9 cellular contexts compared by ENCODE assay signal in genomic region chr15:64896371-64897069, GRCh38. TPM values are rescaled to one million over a fixed set of nuclear protein-coding genes. Genes with fewer than 3 reads are reported as not detected.
DNase-seq lines count a peak whose midpoint lies in the region; ATAC-seq and TF ChIP-seq lines count a peak whose summit lies in the region.
"Had no signal": no experiment of that assay in that cellular context is flagged by ENCODE, and none has a peak within 500 bp of the region (broad histone marks: within the 10 kb centered on the region; RNA-seq: fewer than 3 reads in every experiment).

No MANE protein-coding gene starts in this region.

- no peaks in the 10 kb centered on the region for H3K27me3 ChIP-seq in right lobe of liver
- H3K27me3 ChIP-seq in stomach smooth muscle (ENCODE audit: control insufficient read depth in 1 of 2, insufficient read depth in 2 of 2, low read length in 2 of 2) = no peaks in the 10 kb centered on the region
- no peaks in the 10 kb centered on the region for H3K27me3 ChIP-seq in prostate gland (replicated peaks; ENCODE audit: insufficient read depth)
- H3K27me3 ChIP-seq in A673 (replicated peaks; ENCODE audit: insufficient read depth, low read depth, low read length, poor library complexity) = no peaks in the 10 kb centered on the region

- peaks cover 0 to 9% (median 0%) of the 10 kb centered on the region in 4 donors for H3K9me3 ChIP-seq in right lobe of liver
- peaks cover 5 to 6% of the 10 kb centered on the region in 2 donors for H3K9me3 ChIP-seq in stomach smooth muscle (ENCODE audit: control insufficient read depth in 2 of 2, low read length in 2 of 2)
- no peaks in the 10 kb centered on the region for H3K9me3 ChIP-seq in prostate gland
- peaks cover 3% of the 10 kb centered on the region for H3K9me3 ChIP-seq in A673 (ENCODE audit: low read depth, low read length, poor library complexity, severe bottlenecking)

- peaks cover 0 to 8% (median 3%) of the 10 kb centered on the region in 4 donors for H3K4me1 ChIP-seq in right lobe of liver
- peaks cover 34% of the 10 kb centered on the region for H3K4me1 ChIP-seq in stomach smooth muscle (ENCODE audit: control insufficient read depth, insufficient read depth, low read length)
- peaks cover 3% of the 10 kb centered on the region for H3K4me1 ChIP-seq in prostate gland (replicated peaks)
- H3K4me1 ChIP-seq in A673 (ENCODE audit: insufficient read depth, low read length, poor library complexity, severe bottlenecking) = peaks cover 29% of the 10 kb centered on the region

- 84% methylated on average over 6 of the region's 6 CpGs for WGBS in right lobe of liver (ENCODE audit: insufficient coverage, low coverage, low lambda C conversion rate, missing lambda C conversion rate)
- WGBS in prostate gland = 68% methylated on average over 6 of the region's 6 CpGs

- TF ChIP-seq CTCF in right lobe of liver (IDR thresholded peaks at IDR 0.05) (no peak), prostate gland (IDR thresholded peaks at IDR 0.05) (no peak), A673 (conservative IDR thresholded peaks at IDR 0.05; ENCODE audit: low read depth, low read length) (no peak)

- no TSS peak for BruUV-seq in A673 (replicated peaks; lab: Mats Ljungman, UMichigan)

- peak overlapping the region; percentile 82 for H3K4me3 Mint-ChIP-seq in T-helper 1 cell treated with Interleukin-12 subunit alpha and Interleukin-12 subunit beta and Interleukin-4 antibody, amounts not matched to agents 30 μg/mL and 1 μg/mL, for 36 hours
- peak overlapping the region; percentile 93 for H3K4me3 Mint-ChIP-seq in activated T-helper 1 cell treated with anti-CD3 and anti-CD28 coated beads, Interleukin-12 subunit alpha, Interleukin-12 subunit beta, Interleukin-2, Interleukin-4 antibody, amounts not matched to agents 30 ng/mL and 10 ng/mL and 1 ng/mL, durations not matched to agents 14 hours and 24 hours and 36 hours

- intact Hi-C loops in activated T-helper 1 cell treated with anti-CD3 and anti-CD28 coated beads, Interleukin-12 subunit alpha, Interleukin-12 subunit beta, Interleukin-2, Interleukin-4 antibody, amounts not matched to agents 30 ng/mL and 10 ng/mL and 1 ng/mL, durations not matched to agents 14 hours and 24 hours and 36 hours (cut with micrococcal nuclease) = loop anchor here (2.0 to 10.0 kb wide), 4 partner anchors 14 to 971 kb away; partner anchors contain the start of genes DENND4A and RAB11A
- intact Hi-C loops in right lobe of liver (cut with DNase I) (no loop called here), prostate gland (cut with DNase I) (loop anchor here (5.0 kb wide), 1 partner anchor 54 kb away; the partner anchor contains the start of gene PLEKHO2), A673 (cut with micrococcal nuclease; ENCODE audit: unreplicated experiment) (no loop called here)

- peaks cover 7% of the 10 kb centered on the region for H3K9me3 Mint-ChIP-seq in T-helper 1 cell treated with Interleukin-12 subunit alpha and Interleukin-12 subunit beta and Interleukin-4 antibody, amounts not matched to agents 30 μg/mL and 1 μg/mL, for 36 hours
- peaks cover 7% of the 10 kb centered on the region for H3K9me3 Mint-ChIP-seq in activated T-helper 1 cell treated with anti-CD3 and anti-CD28 coated beads, Interleukin-12 subunit alpha, Interleukin-12 subunit beta, Interleukin-2, Interleukin-4 antibody, amounts not matched to agents 30 ng/mL and 10 ng/mL and 1 ng/mL, durations not matched to agents 14 hours and 24 hours and 36 hours

- ATAC-seq in right lobe of liver = no peak

- POLR2A ChIA-PET in A673 (lab: Charles Lee; ENCODE audit: low non-redundant PET) = no interaction called here

- peaks cover 69% of the 10 kb centered on the region for H3K4me1 Mint-ChIP-seq in T-helper 1 cell treated with Interleukin-12 subunit alpha and Interleukin-12 subunit beta and Interleukin-4 antibody, amounts not matched to agents 30 μg/mL and 1 μg/mL, for 36 hours (ENCODE audit: low read depth)
- H3K4me1 Mint-ChIP-seq in activated T-helper 1 cell treated with anti-CD3 and anti-CD28 coated beads, Interleukin-12 subunit alpha, Interleukin-12 subunit beta, Interleukin-2, Interleukin-4 antibody, amounts not matched to agents 30 ng/mL and 10 ng/mL and 1 ng/mL, durations not matched to agents 14 hours and 24 hours and 36 hours (ENCODE audit: low read depth) = peaks cover 67% of the 10 kb centered on the region

- H3K36me3 ChIP-seq in right lobe of liver (no peaks in the 10 kb centered on the region), stomach smooth muscle (ENCODE audit: control insufficient read depth in 2 of 2, insufficient read depth in 2 of 2, low read length in 2 of 2) (no peaks in the 10 kb centered on the region), prostate gland (no peaks in the 10 kb centered on the region), A673 (ENCODE audit: insufficient read depth, low read length, poor library complexity, severe bottlenecking) (no peaks in the 10 kb centered on the region)

- H3K4me3 ChIP-seq in right lobe of liver = no peak overlapping the region
- no peak overlapping the region for H3K4me3 ChIP-seq in stomach smooth muscle (ENCODE audit: low read length in 2 of 2)
- no peak overlapping the region for H3K4me3 ChIP-seq in prostate gland
- H3K4me3 ChIP-seq in A673 (ENCODE audit: low read depth, low read length, poor library complexity, severe bottlenecking) = no peak overlapping the region

- no peak overlapping the region for H3K9ac ChIP-seq in stomach smooth muscle (ENCODE audit: low read length in 2 of 2)

- peaks cover 9% of the 10 kb centered on the region for H3K36me3 Mint-ChIP-seq in T-helper 1 cell treated with Interleukin-12 subunit alpha and Interleukin-12 subunit beta and Interleukin-4 antibody, amounts not matched to agents 30 μg/mL and 1 μg/mL, for 36 hours (ENCODE audit: low read depth)
- H3K36me3 Mint-ChIP-seq in activated T-helper 1 cell treated with anti-CD3 and anti-CD28 coated beads, Interleukin-12 subunit alpha, Interleukin-12 subunit beta, Interleukin-2, Interleukin-4 antibody, amounts not matched to agents 30 ng/mL and 10 ng/mL and 1 ng/mL, durations not matched to agents 14 hours and 24 hours and 36 hours (ENCODE audit: low read depth) = peaks cover 3% of the 10 kb centered on the region

- H3K27ac ChIP-seq in right lobe of liver = peak overlapping the region in 2 of 3 donors; percentile 63 to 65
- peak overlapping the region; percentile 31 for H3K27ac ChIP-seq in stomach smooth muscle (ENCODE audit: low read length)
- peak overlapping the region in 1 of 2 donors; percentile 44 for H3K27ac ChIP-seq in prostate gland
- H3K27ac ChIP-seq in A673 (ENCODE audit: low read depth, low read length, poor library complexity, severe bottlenecking) = no peak overlapping the region

- no peak for DNase-seq in T-helper 1 cell
- DNase-seq in activated T-helper 1 cell treated with anti-CD3 and anti-CD28 coated beads, Interleukin-12 subunit alpha, Interleukin-12 subunit beta, Interleukin-2, Interleukin-4 antibody, amounts not matched to agents 30 ng/mL and 10 ng/mL and 1 ng/mL, durations not matched to agents 14 hours and 24 hours and 36 hours (ENCODE audit: low spot score) = no peak
- peak in 1 of 3 donors; percentile 31 for DNase-seq in right lobe of liver
- DNase-seq in HCEC 1CT = no peak
- DNase-seq in prostate gland (ENCODE audit: low spot score) = no peak
- no peak for DNase-seq in A673 (ENCODE audit: low spot score)
- DNase-seq: NCI-H1436 treated with DMSO at 0.1 percent for 48 hours had no signal

- no peaks in the 10 kb centered on the region for H3K27me3 Mint-ChIP-seq in T-helper 1 cell treated with Interleukin-12 subunit alpha and Interleukin-12 subunit beta and Interleukin-4 antibody, amounts not matched to agents 30 μg/mL and 1 μg/mL, for 36 hours (ENCODE audit: low read depth)
- no peaks in the 10 kb centered on the region for H3K27me3 Mint-ChIP-seq in activated T-helper 1 cell treated with anti-CD3 and anti-CD28 coated beads, Interleukin-12 subunit alpha, Interleukin-12 subunit beta, Interleukin-2, Interleukin-4 antibody, amounts not matched to agents 30 ng/mL and 10 ng/mL and 1 ng/mL, durations not matched to agents 14 hours and 24 hours and 36 hours (ENCODE audit: insufficient read depth)

- H3K27ac Mint-ChIP-seq in T-helper 1 cell treated with Interleukin-12 subunit alpha and Interleukin-12 subunit beta and Interleukin-4 antibody, amounts not matched to agents 30 μg/mL and 1 μg/mL, for 36 hours = peak overlapping the region; percentile 97
- H3K27ac Mint-ChIP-seq in activated T-helper 1 cell treated with anti-CD3 and anti-CD28 coated beads, Interleukin-12 subunit alpha, Interleukin-12 subunit beta, Interleukin-2, Interleukin-4 antibody, amounts not matched to agents 30 ng/mL and 10 ng/mL and 1 ng/mL, durations not matched to agents 14 hours and 24 hours and 36 hours = peak overlapping the region; percentile 100

- TF ChIP-seq POLR2A in right lobe of liver (IDR thresholded peaks at IDR 0.05) = no peak
- no peak for TF ChIP-seq POLR2A in prostate gland (IDR thresholded peaks at IDR 0.05)

- CTCF ChIA-PET in A673 (lab: Charles Lee) = no interaction called here

RNA-seq across cellular contexts. Expression of gene ANKDD1A, which starts 15.2 kb away (rescaled TPM):
- 0.93 and 1.3 TPM in 2 replicates for total RNA-seq in activated T-helper 1 cell treated with anti-CD3 and anti-CD28 coated beads, Interleukin-12 subunit alpha, Interleukin-12 subunit beta, Interleukin-2, Interleukin-4 antibody, amounts not matched to agents 30 ng/mL and 10 ng/mL and 1 ng/mL, durations not matched to agents 14 hours and 24 hours and 36 hours
- total RNA-seq in right lobe of liver (1 to 10 TPM in 1 of 6 experiments, under 1 TPM in 5; 0.29 to 1.1 (median 0.47) TPM), prostate gland (10 to 100 TPM in 1 of 2 donors, 1 to 10 TPM in 1; 3.3 to 23.9 TPM), A673 (2021) (2.3 and 3.5 TPM in 2 replicates)

RNA-seq across cellular contexts. Expression of gene PLEKHO2, which starts 54.8 kb away (rescaled TPM):
- 17.0 and 17.8 TPM in 2 replicates for total RNA-seq in activated T-helper 1 cell treated with anti-CD3 and anti-CD28 coated beads, Interleukin-12 subunit alpha, Interleukin-12 subunit beta, Interleukin-2, Interleukin-4 antibody, amounts not matched to agents 30 ng/mL and 10 ng/mL and 1 ng/mL, durations not matched to agents 14 hours and 24 hours and 36 hours
- total RNA-seq in right lobe of liver = 10 to 100 TPM in 1 of 6 experiments, 1 to 10 TPM in 5; 3.9 to 11.8 (median 5.2) TPM
- 10 to 100 TPM in 1 of 2 donors, 1 to 10 TPM in 1; 8.6 to 31.8 TPM for total RNA-seq in prostate gland
- 7.7 and 8.9 TPM in 2 replicates for total RNA-seq in A673 (2021)

Comparison
In these comparisons a context has a peak if more than half of its experiments do, and no peak if none do; other contexts are left out.
1. intact Hi-C loops: an anchor here in activated T-helper 1 cell treated with anti-CD3 and anti-CD28 coated beads, Interleukin-12 subunit alpha, Interleukin-12 subunit beta, Interleukin-2, Interleukin-4 antibody, amounts not matched to agents 30 ng/mL and 10 ng/mL and 1 ng/mL, durations not matched to agents 14 hours and 24 hours and 36 hours (2.0 to 10.0 kb wide) and prostate gland (5.0 kb wide); none called in right lobe of liver and A673.